Comparison of ENCODE assay signal across 8 cellular contexts in the genomic region with DNA sequence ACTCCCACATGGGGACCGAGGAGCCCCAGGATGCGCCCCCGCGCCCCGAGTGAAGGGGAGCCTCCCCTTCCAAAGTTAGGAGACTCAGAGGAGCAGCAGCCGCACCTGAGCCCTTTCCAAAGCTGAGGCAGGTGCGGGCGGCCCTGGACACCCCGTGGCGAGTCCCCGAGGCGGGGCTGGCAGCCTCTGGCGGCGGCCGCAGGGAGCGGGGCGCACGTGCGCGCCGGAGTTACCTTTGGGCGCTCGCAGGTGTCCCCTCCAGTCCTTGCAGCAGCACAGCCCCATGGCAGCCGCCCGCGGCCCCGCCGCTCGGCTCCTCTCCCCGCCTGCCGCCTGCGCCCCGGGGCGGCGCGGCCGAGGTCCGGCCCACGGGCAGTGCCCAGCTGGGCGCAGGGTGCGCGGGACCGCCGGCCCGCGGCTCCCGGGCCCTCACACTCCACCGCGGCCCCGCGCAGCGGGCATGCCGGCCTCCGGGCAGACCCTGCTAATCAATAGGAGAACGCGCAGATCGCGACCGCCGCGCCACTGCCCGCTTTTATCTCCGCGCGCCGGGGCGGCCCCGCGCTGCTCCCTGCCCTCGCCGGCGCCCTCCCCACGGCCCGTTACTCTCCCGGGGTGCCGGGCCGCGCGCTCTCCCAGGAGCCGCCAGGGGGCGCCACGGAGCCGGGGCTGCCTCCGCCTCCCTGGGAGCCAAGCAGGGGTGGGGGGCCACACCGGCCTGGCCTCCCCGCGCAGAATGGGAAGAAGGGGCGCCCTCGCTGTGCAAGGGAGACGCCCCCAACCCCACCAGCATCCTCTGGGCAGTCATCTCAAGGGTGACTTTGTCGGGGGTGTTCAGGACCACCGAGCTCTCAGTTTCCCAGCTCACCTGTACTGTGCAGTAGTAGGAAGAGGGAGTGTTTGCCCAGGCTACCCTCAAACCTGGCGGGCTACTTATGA.
A peak's percentile ranks its signal among the peaks of the same experiment; 100 is the strongest.
DNase-seq lines count a peak whose midpoint lies in the region; ATAC-seq and TF ChIP-seq lines count a peak whose summit lies in the region.

No MANE protein-coding gene starts in this region.

- H3K4me3 ChIP-seq in AG04449 (ENCODE audit: low read depth, low read length): peak overlapping the region; percentile 57
- peak overlapping the region; percentile 12 for H3K4me3 ChIP-seq in hepatocyte

- no peaks in the 10 kb centered on the region for H3K9me3 ChIP-seq in hepatocyte (ENCODE audit: low read depth)

- H3K27me3 Mint-ChIP-seq in activated CD8-positive, alpha-beta T cell treated with anti-CD3 and anti-CD28 coated beads, Interleukin-2, amount 10 ng/mL, durations not matched to agents 7 days and 5 days (ENCODE audit: low read depth): peaks cover 64% of the 10 kb centered on the region
- peaks cover 75% of the 10 kb centered on the region for H3K27me3 Mint-ChIP-seq in stimulated activated memory B cell treated with anti-CD40 and anti-IgM and Interleukin-4, amounts not matched to agents 10 μg/mL and 1 μg/mL and 100 μg/mL, for 72 hours

- POLR2A ChIA-PET in AG04449 (lab: Yijun Ruan, JAX): interaction anchor here (1.3 kb wide), 1 partner anchor 132 kb away, joined by 3 read pairs; no protein-coding TSS in a partner anchor
- POLR2A ChIA-PET in activated CD8-positive, alpha-beta T cell treated with anti-CD3 and anti-CD28 coated beads, Interleukin-2, amount 10 ng/mL, durations not matched to agents 7 days and 5 days (lab: Charles Lee): no interaction called here

- H3K79me2 ChIP-seq in hepatocyte: no peaks in the 10 kb centered on the region

- WGBS in hepatocyte (ENCODE audit: low lambda C conversion rate, missing lambda C conversion rate): 8% methylated on average over 39 of the region's 93 CpGs

- no peaks in the 10 kb centered on the region for H3K9me2 ChIP-seq in hepatocyte (replicated peaks; ENCODE audit: insufficient read depth)

- peaks cover 20% of the 10 kb centered on the region for H3K27me3 ChIP-seq in hepatocyte

- no peaks in the 10 kb centered on the region for H3K9me3 Mint-ChIP-seq in activated CD8-positive, alpha-beta T cell treated with anti-CD3 and anti-CD28 coated beads, Interleukin-2, amount 10 ng/mL, durations not matched to agents 7 days and 5 days (ENCODE audit: insufficient read depth)
- peaks cover 5% of the 10 kb centered on the region for H3K9me3 Mint-ChIP-seq in stimulated activated memory B cell treated with anti-CD40 and anti-IgM and Interleukin-4, amounts not matched to agents 10 μg/mL and 1 μg/mL and 100 μg/mL, for 72 hours

- H3K27ac ChIP-seq in hepatocyte: no peak overlapping the region

- no peaks in the 10 kb centered on the region for H4K20me1 ChIP-seq in hepatocyte (ENCODE audit: insufficient read depth, poor library complexity, severe bottlenecking)

- H3K4me3 Mint-ChIP-seq in activated CD8-positive, alpha-beta T cell treated with anti-CD3 and anti-CD28 coated beads, Interleukin-2, amount 10 ng/mL, durations not matched to agents 7 days and 5 days: no peak overlapping the region
- peak overlapping the region; percentile 9 for H3K4me3 Mint-ChIP-seq in stimulated activated memory B cell treated with anti-CD40 and anti-IgM and Interleukin-4, amounts not matched to agents 10 μg/mL and 1 μg/mL and 100 μg/mL, for 72 hours

- peak; percentile 35 for ATAC-seq in activated CD8-positive, alpha-beta T cell treated with anti-CD3 and anti-CD28 coated beads, Interleukin-2, amount 10 ng/mL, durations not matched to agents 7 days and 5 days
- ATAC-seq in stimulated activated memory B cell treated with anti-CD40 and anti-IgM and Interleukin-4, amounts not matched to agents 10 μg/mL and 1 μg/mL and 100 μg/mL, for 72 hours: peak; percentile 63
- no peak for ATAC-seq in GM21390 (IDR thresholded peaks at IDR 0.05; ENCODE audit: unreplicated experiment)
- ATAC-seq in GM21717 (IDR thresholded peaks at IDR 0.05; ENCODE audit: unreplicated experiment): no peak
- ATAC-seq in GM19395 (IDR thresholded peaks at IDR 0.05; ENCODE audit: unreplicated experiment): no peak

- TF ChIP-seq CTCF in AG04449 (IDR thresholded peaks at IDR 0.05; ENCODE audit: insufficient read depth, low read length, missing control alignments) (peak; percentile 48), GM13977 (IDR thresholded peaks at IDR 0.05; ENCODE audit: extremely low read depth, insufficient read depth, missing control alignments) (peak; percentile 60), hepatocyte (IDR thresholded peaks at IDR 0.05; ENCODE audit: poor library complexity) (peak; percentile 50)

- no peak overlapping the region for H3K27ac Mint-ChIP-seq in activated CD8-positive, alpha-beta T cell treated with anti-CD3 and anti-CD28 coated beads, Interleukin-2, amount 10 ng/mL, durations not matched to agents 7 days and 5 days
- no peak overlapping the region for H3K27ac Mint-ChIP-seq in stimulated activated memory B cell treated with anti-CD40 and anti-IgM and Interleukin-4, amounts not matched to agents 10 μg/mL and 1 μg/mL and 100 μg/mL, for 72 hours

- DNase-seq in AG04449 (ENCODE audit: low read depth, low spot score) (no peak), GM13977 (ENCODE audit: low spot score) (peak; percentile 65), hepatocyte (ENCODE audit: low spot score) (peak; percentile 23)
- DNase-seq in activated CD8-positive, alpha-beta T cell treated with anti-CD3 and anti-CD28 coated beads, Interleukin-2, amount 10 ng/mL, durations not matched to agents 7 days and 5 days: no peak

- CTCF ChIA-PET in AG04449 (lab: Yijun Ruan, JAX): interaction anchor here (0.6 to 6.8 kb wide), 34 partner anchors 8 to 161 kb away, joined by 3 to 107 read pairs (median 4); no protein-coding TSS in a partner anchor
- CTCF ChIA-PET in activated CD8-positive, alpha-beta T cell treated with anti-CD3 and anti-CD28 coated beads, Interleukin-2, amount 10 ng/mL, durations not matched to agents 7 days and 5 days (lab: Charles Lee): interaction anchor here (1.3 kb wide), 1 partner anchor 8 kb away, joined by 3 read pairs; no protein-coding TSS in a partner anchor

- in situ Hi-C loops in GM13977 (cut with MboI; ENCODE audit: low pct_unique_long_range_greater_than_20kb, low sequenced_read_pairs, unreplicated experiment): loop anchor here (25.0 kb wide), 1 partner anchor 162 kb away; no protein-coding TSS in a partner anchor

- no peaks in the 10 kb centered on the region for H3K4me1 ChIP-seq in hepatocyte (ENCODE audit: insufficient read depth)

- peaks cover 12% of the 10 kb centered on the region for H3K4me1 Mint-ChIP-seq in activated CD8-positive, alpha-beta T cell treated with anti-CD3 and anti-CD28 coated beads, Interleukin-2, amount 10 ng/mL, durations not matched to agents 7 days and 5 days (ENCODE audit: low read depth)
- peaks cover 10% of the 10 kb centered on the region for H3K4me1 Mint-ChIP-seq in stimulated activated memory B cell treated with anti-CD40 and anti-IgM and Interleukin-4, amounts not matched to agents 10 μg/mL and 1 μg/mL and 100 μg/mL, for 72 hours

- H3K36me3 ChIP-seq in hepatocyte (replicated peaks; ENCODE audit: insufficient read depth, low read depth): no peaks in the 10 kb centered on the region

- peak overlapping the region; percentile 12 for H2AFZ ChIP-seq in hepatocyte

- no peaks in the 10 kb centered on the region for H3K36me3 Mint-ChIP-seq in activated CD8-positive, alpha-beta T cell treated with anti-CD3 and anti-CD28 coated beads, Interleukin-2, amount 10 ng/mL, durations not matched to agents 7 days and 5 days (ENCODE audit: low read depth)
- peaks cover 6% of the 10 kb centered on the region for H3K36me3 Mint-ChIP-seq in stimulated activated memory B cell treated with anti-CD40 and anti-IgM and Interleukin-4, amounts not matched to agents 10 μg/mL and 1 μg/mL and 100 μg/mL, for 72 hours

- peak overlapping the region; percentile 99 for H3K4me2 ChIP-seq in hepatocyte

Comparison
In these comparisons a context has a peak if more than half of its experiments do, and no peak if none do; other contexts are left out.
1. DNase-seq: peak in GM13977 (single experiment) and hepatocyte (single experiment); none in AG04449 (single experiment) and activated CD8-positive, alpha-beta T cell treated with anti-CD3 and anti-CD28 coated beads, Interleukin-2, amount 10 ng/mL, durations not matched to agents 7 days and 5 days (single experiment).
2. ATAC-seq: peak in activated CD8-positive, alpha-beta T cell treated with anti-CD3 and anti-CD28 coated beads, Interleukin-2, amount 10 ng/mL, durations not matched to agents 7 days and 5 days (single experiment) and stimulated activated memory B cell treated with anti-CD40 and anti-IgM and Interleukin-4, amounts not matched to agents 10 μg/mL and 1 μg/mL and 100 μg/mL, for 72 hours (single experiment); none in GM21390 (single experiment), GM21717 (single experiment) and GM19395 (single experiment).
3. Peak in every context shown above with its lines, with median percentiles within 50 percentile points of each other: CTCF ChIP-seq.